ENCODE assay signal across 26 cellular contexts in genomic region chr4:102988429-102989020, GRCh38. TPM values are rescaled to one million over a fixed set of nuclear protein-coding genes. Genes with fewer than 3 reads are reported as not detected.
DNase-seq lines count a peak whose midpoint lies in the region; ATAC-seq and TF ChIP-seq lines count a peak whose summit lies in the region.
"Had no signal": no experiment of that assay in that cellular context is flagged by ENCODE, and none has a peak within 500 bp of the region (broad histone marks: within the 10 kb centered on the region; RNA-seq: fewer than 3 reads in every experiment).

No MANE protein-coding gene starts in this region.

- peak overlapping the region; percentile 13 to 94 for H3K27ac Mint-ChIP-seq in activated naive CD4-positive, alpha-beta T cell treated with anti-CD3 and anti-CD28 coated beads, Interleukin-2, amount 50 U/mL, for 72 hours
- H3K27ac Mint-ChIP-seq in activated CD4-positive, alpha-beta memory T cell treated with anti-CD3 and anti-CD28 coated beads for 36 hours: peak overlapping the region; percentile 70
- H3K27ac Mint-ChIP-seq in neural crest cell (ENCODE audit: unreplicated experiment) (peak overlapping the region; percentile 52), T-cell (no peak overlapping the region)
- H3K27ac Mint-ChIP-seq: memory B cell had no signal

- ATAC-seq in activated naive CD4-positive, alpha-beta T cell treated with anti-CD3 and anti-CD28 coated beads, Interleukin-2, amount 50 U/mL, for 72 hours: peak in 1 of 2 donors; percentile 85
- peak; percentile 56 for ATAC-seq in GM19324 (IDR thresholded peaks at IDR 0.05; ENCODE audit: low FRiP score, unreplicated experiment)
- no peak for ATAC-seq in T-cell (replicated peaks in 1 of 4)
- no peak for ATAC-seq in foreskin keratinocyte
- ATAC-seq: left cardiac atrium had no signal

- H3K4me1 Mint-ChIP-seq in activated CD4-positive, alpha-beta memory T cell treated with anti-CD3 and anti-CD28 coated beads for 36 hours (ENCODE audit: low read depth): peaks cover 10% of the 10 kb centered on the region
- H3K4me1 Mint-ChIP-seq in neural crest cell (no peaks in the 10 kb centered on the region), T-cell (no peaks in the 10 kb centered on the region)
- H3K4me1 Mint-ChIP-seq: memory B cell had no signal

- TF ChIP-seq CTCF in neural crest cell (conservative IDR thresholded peaks at IDR 0.05) (no peak), foreskin keratinocyte (conservative IDR thresholded peaks at IDR 0.05) (no peak)

- peaks cover 0 to 4% of the 10 kb centered on the region in 2 donors for H3K9me3 Mint-ChIP-seq in activated naive CD4-positive, alpha-beta T cell treated with anti-CD3 and anti-CD28 coated beads, Interleukin-2, amount 50 U/mL, for 72 hours
- H3K9me3 Mint-ChIP-seq in activated CD4-positive, alpha-beta memory T cell treated with anti-CD3 and anti-CD28 coated beads for 36 hours: peaks cover 7% of the 10 kb centered on the region
- no peaks in the 10 kb centered on the region for H3K9me3 Mint-ChIP-seq in neural crest cell
- no peaks in the 10 kb centered on the region for H3K9me3 Mint-ChIP-seq in T-cell
- H3K9me3 Mint-ChIP-seq: memory B cell had no signal

- H3K27me3 ChIP-seq in foreskin keratinocyte: no peaks in the 10 kb centered on the region
- H3K27me3 ChIP-seq: breast epithelium had no signal

- H3K36me3 Mint-ChIP-seq in activated naive CD4-positive, alpha-beta T cell treated with anti-CD3 and anti-CD28 coated beads, Interleukin-2, amount 50 U/mL, for 72 hours: peaks cover 11 to 20% of the 10 kb centered on the region in 2 donors
- H3K36me3 Mint-ChIP-seq in activated CD4-positive, alpha-beta memory T cell treated with anti-CD3 and anti-CD28 coated beads for 36 hours: peaks cover 5% of the 10 kb centered on the region
- H3K36me3 Mint-ChIP-seq in neural crest cell (ENCODE audit: low read depth) (no peaks in the 10 kb centered on the region), T-cell (peaks cover 25% of the 10 kb centered on the region)

- H3K27ac ChIP-seq in foreskin keratinocyte: no peak overlapping the region
- H3K27ac ChIP-seq: breast epithelium, HL-60, WERI-Rb-1 had no signal

- H3K4me3 Mint-ChIP-seq in activated CD4-positive, alpha-beta memory T cell treated with anti-CD3 and anti-CD28 coated beads for 36 hours: no peak overlapping the region
- H3K4me3 Mint-ChIP-seq in neural crest cell: no peak overlapping the region
- H3K4me3 Mint-ChIP-seq in T-cell: no peak overlapping the region
- H3K4me3 Mint-ChIP-seq: memory B cell had no signal

- POLR2A ChIA-PET in activated CD4-positive, alpha-beta memory T cell treated with anti-CD3 and anti-CD28 coated beads for 36 hours (lab: Charles Lee): no interaction called here
- POLR2A ChIA-PET in T-cell (lab: Charles Lee): no interaction called here

- H3K4me1 ChIP-seq in foreskin keratinocyte: no peaks in the 10 kb centered on the region
- H3K4me1 ChIP-seq: breast epithelium had no signal

- no peaks in the 10 kb centered on the region for H3K27me3 Mint-ChIP-seq in activated CD4-positive, alpha-beta memory T cell treated with anti-CD3 and anti-CD28 coated beads for 36 hours
- H3K27me3 Mint-ChIP-seq in neural crest cell (ENCODE audit: low read depth): no peaks in the 10 kb centered on the region
- no peaks in the 10 kb centered on the region for H3K27me3 Mint-ChIP-seq in T-cell
- H3K27me3 Mint-ChIP-seq: memory B cell had no signal

- intact Hi-C loops in activated CD4-positive, alpha-beta memory T cell treated with anti-CD3 and anti-CD28 coated beads for 36 hours (cut with micrococcal nuclease): loop anchor here (5.0 kb wide), 1 partner anchor 161 kb away; the partner anchor contains the start of gene UBE2D3

- DNase-seq in activated naive CD4-positive, alpha-beta T cell treated with anti-CD3 and anti-CD28 coated beads, Interleukin-2, amount 50 U/mL, for 72 hours (ENCODE audit: low spot score in 2 of 2): no peak
- DNase-seq in activated naive CD4-positive, alpha-beta T cell treated with anti-CD3 and anti-CD28 coated beads, Interleukin-2, amount 50 U/mL, for 16 hours: no peak
- DNase-seq in activated CD4-positive, alpha-beta memory T cell treated with anti-CD3 and anti-CD28 coated beads for 36 hours: no peak
- DNase-seq in neural crest cell (ENCODE audit: low read depth, low spot score) (no peak), germinal center (ENCODE audit: low spot score) (no peak), T-cell (no peak), foreskin keratinocyte (no peak)
- DNase-seq: amygdala; C1 segment of cervical spinal cord; DMS79 treated with DMSO at 0.1 percent for 48 hours; effector CD8-positive, alpha-beta T cell; erythroblast; foreskin fibroblast; H7; Kasumi-1; left cardiac atrium; NCI-H1694; NCI-H2171 treated with DMSO at 0.1 percent for 48 hours; NCI-H524 treated with DMSO at 0.1 percent for 48 hours; occipital lobe; trophoblast cell; WERI-Rb-1 had no signal

- CTCF ChIA-PET in activated CD4-positive, alpha-beta memory T cell treated with anti-CD3 and anti-CD28 coated beads for 36 hours (lab: Charles Lee): no interaction called here
- CTCF ChIA-PET in T-cell (lab: Charles Lee): no interaction called here

RNA-seq across cellular contexts. Expression of gene SLC9B1, which starts 31.0 kb away (rescaled TPM):
- total RNA-seq in activated naive CD4-positive, alpha-beta T cell treated with anti-CD3 and anti-CD28 coated beads, Interleukin-2, amount 50 U/mL, for 72 hours: 1 to 10 TPM; 1.4 to 1.8 TPM
- total RNA-seq in activated CD4-positive, alpha-beta memory T cell treated with anti-CD3 and anti-CD28 coated beads for 36 hours: 1 to 10 TPM; 1.9 to 2.4 TPM
- 1.7 and 2.0 TPM in 2 replicates for total RNA-seq in neural crest cell
- total RNA-seq in T-cell: 1 to 10 TPM; 2.0 to 4.6 (median 3.1) TPM
- 0.11 and 0.20 TPM in 2 replicates for total RNA-seq in foreskin keratinocyte
- 0.16 and 0.18 TPM in 2 replicates for polyA plus RNA-seq in foreskin keratinocyte
- total RNA-seq: H7 had no signal

Comparison
In these comparisons a context has a peak if more than half of its experiments do, and no peak if none do; other contexts are left out.
1. H3K27ac Mint-ChIP-seq: peak in activated naive CD4-positive, alpha-beta T cell treated with anti-CD3 and anti-CD28 coated beads, Interleukin-2, amount 50 U/mL, for 72 hours (2 of 2), activated CD4-positive, alpha-beta memory T cell treated with anti-CD3 and anti-CD28 coated beads for 36 hours (single experiment) and neural crest cell (single experiment); none in T-cell (0 of 2).